ENCODE assay signal across 2 cellular contexts in genomic region chr13:114341003-114341777, GRCh38.
TF ChIP-seq lines count a peak whose summit lies in the region.

No MANE protein-coding gene starts in this region.

TF ChIP-seq in HepG2, 621 proteins besides CTCF, POLR2A, EP300 and RAD21:
- no peak for TF ChIP-seq RFX5 (IDR thresholded peaks at IDR 0.05; ENCODE audit: low read depth, low read length)
- no peak for TF ChIP-seq ZNF292 (CRISPR knock-in tag; IDR thresholded peaks at IDR 0.05; ENCODE audit: borderline replicate concordance, low read depth)
- no peak for TF ChIP-seq SATB2 (CRISPR knock-in tag; IDR thresholded peaks at IDR 0.05)
- no peak for TF ChIP-seq CAMTA2 (CRISPR knock-in tag; IDR thresholded peaks at IDR 0.05; ENCODE audit: borderline replicate concordance)
- no peak for TF ChIP-seq THYN1 (CRISPR knock-in tag; IDR thresholded peaks at IDR 0.05; ENCODE audit: borderline replicate concordance, low read depth)
- no peak for TF ChIP-seq JDP2 (CRISPR knock-in tag; IDR thresholded peaks at IDR 0.05; ENCODE audit: borderline replicate concordance)
- no peak for TF ChIP-seq ZNF460 (CRISPR knock-in tag; IDR thresholded peaks at IDR 0.05; ENCODE audit: borderline replicate concordance)
- TF ChIP-seq, protein P1, sequence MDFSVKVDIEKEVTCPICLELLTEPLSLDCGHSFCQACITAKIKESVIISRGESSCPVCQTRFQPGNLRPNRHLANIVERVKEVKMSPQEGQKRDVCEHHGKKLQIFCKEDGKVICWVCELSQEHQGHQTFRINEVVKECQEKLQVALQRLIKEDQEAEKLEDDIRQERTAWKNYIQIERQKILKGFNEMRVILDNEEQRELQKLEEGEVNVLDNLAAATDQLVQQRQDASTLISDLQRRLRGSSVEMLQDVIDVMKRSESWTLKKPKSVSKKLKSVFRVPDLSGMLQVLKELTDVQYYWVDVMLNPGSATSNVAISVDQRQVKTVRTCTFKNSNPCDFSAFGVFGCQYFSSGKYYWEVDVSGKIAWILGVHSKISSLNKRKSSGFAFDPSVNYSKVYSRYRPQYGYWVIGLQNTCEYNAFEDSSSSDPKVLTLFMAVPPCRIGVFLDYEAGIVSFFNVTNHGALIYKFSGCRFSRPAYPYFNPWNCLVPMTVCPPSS (IDR thresholded peaks at IDR 0.05), result no peak
- TF ChIP-seq RBM39 (IDR thresholded peaks at IDR 0.05; ENCODE audit: low read depth, low read length, poor library complexity, severe bottlenecking), result no peak
- no peak for TF ChIP-seq HDAC2 (CRISPR knock-in tag; IDR thresholded peaks at IDR 0.05)
- no peak for TF ChIP-seq ZNF713 (CRISPR knock-in tag; IDR thresholded peaks at IDR 0.05)
- TF ChIP-seq HOXA3 (CRISPR knock-in tag; IDR thresholded peaks at IDR 0.05), result no peak
- TF ChIP-seq ZNF780A (CRISPR knock-in tag; IDR thresholded peaks at IDR 0.05), result no peak
- no peak for TF ChIP-seq STAT5B (CRISPR knock-in tag; IDR thresholded peaks at IDR 0.05)
- TF ChIP-seq MXD1 (CRISPR knock-in tag; IDR thresholded peaks at IDR 0.05), result no peak
- TF ChIP-seq, protein P2, sequence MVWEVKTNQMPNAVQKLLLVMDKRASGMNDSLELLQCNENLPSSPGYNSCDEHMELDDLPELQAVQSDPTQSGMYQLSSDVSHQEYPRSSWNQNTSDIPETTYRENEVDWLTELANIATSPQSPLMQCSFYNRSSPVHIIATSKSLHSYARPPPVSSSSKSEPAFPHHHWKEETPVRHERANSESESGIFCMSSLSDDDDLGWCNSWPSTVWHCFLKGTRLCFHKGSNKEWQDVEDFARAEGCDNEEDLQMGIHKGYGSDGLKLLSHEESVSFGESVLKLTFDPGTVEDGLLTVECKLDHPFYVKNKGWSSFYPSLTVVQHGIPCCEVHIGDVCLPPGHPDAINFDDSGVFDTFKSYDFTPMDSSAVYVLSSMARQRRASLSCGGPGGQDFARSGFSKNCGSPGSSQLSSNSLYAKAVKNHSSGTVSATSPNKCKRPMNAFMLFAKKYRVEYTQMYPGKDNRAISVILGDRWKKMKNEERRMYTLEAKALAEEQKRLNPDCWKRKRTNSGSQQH (CRISPR knock-in tag; IDR thresholded peaks at IDR 0.05; ENCODE audit: low read depth), result no peak
- no peak for TF ChIP-seq ZGPAT (CRISPR knock-in tag; IDR thresholded peaks at IDR 0.05)
- TF ChIP-seq TOPORS (CRISPR knock-in tag; IDR thresholded peaks at IDR 0.05), result no peak

TF ChIP-seq in WTC11, 78 proteins besides CTCF, POLR2A, EP300 and RAD21:
- TF ChIP-seq ZNF396 (CRISPR knock-in tag; IDR thresholded peaks at IDR 0.05; ENCODE audit: borderline replicate concordance), result no peak
- TF ChIP-seq, protein P3, sequence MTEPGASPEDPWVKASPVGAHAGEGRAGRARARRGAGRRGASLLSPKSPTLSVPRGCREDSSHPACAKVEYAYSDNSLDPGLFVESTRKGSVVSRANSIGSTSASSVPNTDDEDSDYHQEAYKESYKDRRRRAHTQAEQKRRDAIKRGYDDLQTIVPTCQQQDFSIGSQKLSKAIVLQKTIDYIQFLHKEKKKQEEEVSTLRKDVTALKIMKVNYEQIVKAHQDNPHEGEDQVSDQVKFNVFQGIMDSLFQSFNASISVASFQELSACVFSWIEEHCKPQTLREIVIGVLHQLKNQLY (CRISPR knock-in tag; IDR thresholded peaks at IDR 0.05), result no peak
- TF ChIP-seq, protein P4, sequence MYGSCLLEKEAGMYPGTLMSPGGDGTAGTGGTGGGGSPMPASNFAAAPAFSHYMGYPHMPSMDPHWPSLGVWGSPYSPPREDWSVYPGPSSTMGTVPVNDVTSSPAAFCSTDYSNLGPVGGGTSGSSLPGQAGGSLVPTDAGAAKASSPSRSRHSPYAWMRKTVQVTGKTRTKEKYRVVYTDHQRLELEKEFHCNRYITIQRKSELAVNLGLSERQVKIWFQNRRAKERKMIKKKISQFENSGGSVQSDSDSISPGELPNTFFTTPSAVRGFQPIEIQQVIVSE (CRISPR knock-in tag; IDR thresholded peaks at IDR 0.05; ENCODE audit: borderline replicate concordance), result no peak
